ENCODE assay signal across 1 cellular context in the genomic region with DNA sequence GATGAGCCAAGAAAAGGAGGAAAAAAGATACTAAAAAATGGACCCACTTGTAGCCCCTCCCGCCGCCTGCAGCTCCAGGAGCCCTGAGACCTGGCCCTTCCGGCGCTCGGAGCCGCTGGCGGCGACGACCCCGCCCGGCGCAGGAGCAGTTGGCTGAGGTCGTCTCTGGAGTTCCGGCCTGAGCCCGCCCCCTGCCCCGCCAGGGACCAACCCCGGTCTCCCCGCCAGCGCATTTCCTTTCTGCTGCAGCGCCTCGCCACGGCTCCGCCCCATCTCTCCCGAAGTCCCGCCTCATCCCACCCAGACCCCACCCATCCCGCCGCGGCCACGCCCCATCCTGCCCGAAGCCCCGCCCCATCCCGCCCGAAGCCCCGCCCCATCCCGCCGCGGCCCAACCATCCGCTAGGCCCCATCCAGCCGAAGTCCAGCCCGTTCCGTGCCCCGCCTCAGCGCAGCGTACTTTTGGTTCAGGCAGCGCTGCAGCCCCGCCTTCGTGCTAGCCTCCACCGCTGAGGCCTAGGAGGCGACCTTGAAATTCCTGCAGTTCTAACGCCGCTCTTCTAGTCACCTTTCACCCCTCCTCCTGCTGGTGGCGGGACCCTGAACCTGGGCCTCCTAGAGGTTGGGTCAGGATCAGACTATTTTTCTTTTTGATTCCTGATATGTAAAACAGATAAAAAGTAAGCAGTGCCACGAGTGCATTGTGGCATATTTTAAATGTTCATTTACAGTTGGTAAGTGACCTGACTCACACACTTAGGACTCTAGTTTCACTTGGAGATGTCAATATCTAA.
TF ChIP-seq lines count a peak whose summit lies in the region.

A gene with protein sequence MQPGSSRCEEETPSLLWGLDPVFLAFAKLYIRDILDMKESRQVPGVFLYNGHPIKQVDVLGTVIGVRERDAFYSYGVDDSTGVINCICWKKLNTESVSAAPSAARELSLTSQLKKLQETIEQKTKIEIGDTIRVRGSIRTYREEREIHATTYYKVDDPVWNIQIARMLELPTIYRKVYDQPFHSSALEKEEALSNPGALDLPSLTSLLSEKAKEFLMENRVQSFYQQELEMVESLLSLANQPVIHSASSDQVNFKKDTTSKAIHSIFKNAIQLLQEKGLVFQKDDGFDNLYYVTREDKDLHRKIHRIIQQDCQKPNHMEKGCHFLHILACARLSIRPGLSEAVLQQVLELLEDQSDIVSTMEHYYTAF (minus strand): TSS at position 132 of the 794 bp plus-strand sequence. CDS start 590 bp downstream, outside the sequence.

TF ChIP-seq in HepG2, 621 proteins besides CTCF, POLR2A, EP300 and RAD21 (continued from another document and continues in another):
- TF ChIP-seq, protein P1, sequence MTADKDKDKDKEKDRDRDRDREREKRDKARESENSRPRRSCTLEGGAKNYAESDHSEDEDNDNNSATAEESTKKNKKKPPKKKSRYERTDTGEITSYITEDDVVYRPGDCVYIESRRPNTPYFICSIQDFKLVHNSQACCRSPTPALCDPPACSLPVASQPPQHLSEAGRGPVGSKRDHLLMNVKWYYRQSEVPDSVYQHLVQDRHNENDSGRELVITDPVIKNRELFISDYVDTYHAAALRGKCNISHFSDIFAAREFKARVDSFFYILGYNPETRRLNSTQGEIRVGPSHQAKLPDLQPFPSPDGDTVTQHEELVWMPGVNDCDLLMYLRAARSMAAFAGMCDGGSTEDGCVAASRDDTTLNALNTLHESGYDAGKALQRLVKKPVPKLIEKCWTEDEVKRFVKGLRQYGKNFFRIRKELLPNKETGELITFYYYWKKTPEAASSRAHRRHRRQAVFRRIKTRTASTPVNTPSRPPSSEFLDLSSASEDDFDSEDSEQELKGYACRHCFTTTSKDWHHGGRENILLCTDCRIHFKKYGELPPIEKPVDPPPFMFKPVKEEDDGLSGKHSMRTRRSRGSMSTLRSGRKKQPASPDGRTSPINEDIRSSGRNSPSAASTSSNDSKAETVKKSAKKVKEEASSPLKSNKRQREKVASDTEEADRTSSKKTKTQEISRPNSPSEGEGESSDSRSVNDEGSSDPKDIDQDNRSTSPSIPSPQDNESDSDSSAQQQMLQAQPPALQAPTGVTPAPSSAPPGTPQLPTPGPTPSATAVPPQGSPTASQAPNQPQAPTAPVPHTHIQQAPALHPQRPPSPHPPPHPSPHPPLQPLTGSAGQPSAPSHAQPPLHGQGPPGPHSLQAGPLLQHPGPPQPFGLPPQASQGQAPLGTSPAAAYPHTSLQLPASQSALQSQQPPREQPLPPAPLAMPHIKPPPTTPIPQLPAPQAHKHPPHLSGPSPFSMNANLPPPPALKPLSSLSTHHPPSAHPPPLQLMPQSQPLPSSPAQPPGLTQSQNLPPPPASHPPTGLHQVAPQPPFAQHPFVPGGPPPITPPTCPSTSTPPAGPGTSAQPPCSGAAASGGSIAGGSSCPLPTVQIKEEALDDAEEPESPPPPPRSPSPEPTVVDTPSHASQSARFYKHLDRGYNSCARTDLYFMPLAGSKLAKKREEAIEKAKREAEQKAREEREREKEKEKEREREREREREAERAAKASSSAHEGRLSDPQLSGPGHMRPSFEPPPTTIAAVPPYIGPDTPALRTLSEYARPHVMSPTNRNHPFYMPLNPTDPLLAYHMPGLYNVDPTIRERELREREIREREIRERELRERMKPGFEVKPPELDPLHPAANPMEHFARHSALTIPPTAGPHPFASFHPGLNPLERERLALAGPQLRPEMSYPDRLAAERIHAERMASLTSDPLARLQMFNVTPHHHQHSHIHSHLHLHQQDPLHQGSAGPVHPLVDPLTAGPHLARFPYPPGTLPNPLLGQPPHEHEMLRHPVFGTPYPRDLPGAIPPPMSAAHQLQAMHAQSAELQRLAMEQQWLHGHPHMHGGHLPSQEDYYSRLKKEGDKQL (CRISPR knock-in tag; IDR thresholded peaks at IDR 0.05; ENCODE audit: low read depth), result peak; percentile 46; the same call in 1 of the 2 replicates
- TF ChIP-seq, protein P2, sequence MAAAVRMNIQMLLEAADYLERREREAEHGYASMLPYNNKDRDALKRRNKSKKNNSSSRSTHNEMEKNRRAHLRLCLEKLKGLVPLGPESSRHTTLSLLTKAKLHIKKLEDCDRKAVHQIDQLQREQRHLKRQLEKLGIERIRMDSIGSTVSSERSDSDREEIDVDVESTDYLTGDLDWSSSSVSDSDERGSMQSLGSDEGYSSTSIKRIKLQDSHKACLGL (CRISPR knock-in tag; IDR thresholded peaks at IDR 0.05), result no peak
- TF ChIP-seq ZNF530 (CRISPR knock-in tag; IDR thresholded peaks at IDR 0.05; ENCODE audit: low read depth) (no peak), ZNF17 (CRISPR knock-in tag; IDR thresholded peaks at IDR 0.05) (no peak), ZNF883 (CRISPR knock-in tag; IDR thresholded peaks at IDR 0.05; ENCODE audit: not compliant biosample characterization) (no peak), ZNF34 (CRISPR knock-in tag; IDR thresholded peaks at IDR 0.05; ENCODE audit: borderline replicate concordance) (no peak), TBL1XR1 (IDR thresholded peaks at IDR 0.05; ENCODE audit: borderline replicate concordance, low read length, partially characterized antibody) (no peak), SMAD3 (CRISPR knock-in tag; IDR thresholded peaks at IDR 0.05) (peak; percentile 28; the same call in 1 of the 2 replicates), MAFG (CRISPR knock-in tag; IDR thresholded peaks at IDR 0.05) (no peak), ZSCAN25 (CRISPR knock-in tag; IDR thresholded peaks at IDR 0.05) (no peak), ZKSCAN8 (CRISPR knock-in tag; IDR thresholded peaks at IDR 0.05; ENCODE audit: borderline replicate concordance) (0 out of 2 replicates have a peak, but pooled peaks have one; percentile 63), CBX2 (IDR thresholded peaks at IDR 0.05; ENCODE audit: low read depth, low read length) (no peak), CBX2 (CRISPR knock-in tag; IDR thresholded peaks at IDR 0.05; ENCODE audit: low read depth) (no peak), GABPA (IDR thresholded peaks at IDR 0.05; ENCODE audit: low read depth, low read length) (peak; percentile 65), GABPA (CRISPR knock-in tag; IDR thresholded peaks at IDR 0.05; ENCODE audit: low read depth) (peak; percentile 72), RFXANK (CRISPR knock-in tag; IDR thresholded peaks at IDR 0.05) (no peak), CHD4 (IDR thresholded peaks at IDR 0.05; ENCODE audit: borderline replicate concordance, low read length) (peak; percentile 91; the same call in 1 of the 2 replicates), ZNF496 (CRISPR knock-in tag; IDR thresholded peaks at IDR 0.05; ENCODE audit: insufficient replicate concordance) (no peak), ZNF629 (CRISPR knock-in tag; conservative IDR thresholded peaks at IDR 0.05) (peak; percentile 14; the same call in 1 of the 2 replicates), ZNF547 (CRISPR knock-in tag; IDR thresholded peaks at IDR 0.05) (peak; percentile 51; the same call in 1 of the 2 replicates), NFE2L1 (CRISPR knock-in tag; IDR thresholded peaks at IDR 0.05; ENCODE audit: borderline replicate concordance) (no peak)
- TF ChIP-seq, protein P3, sequence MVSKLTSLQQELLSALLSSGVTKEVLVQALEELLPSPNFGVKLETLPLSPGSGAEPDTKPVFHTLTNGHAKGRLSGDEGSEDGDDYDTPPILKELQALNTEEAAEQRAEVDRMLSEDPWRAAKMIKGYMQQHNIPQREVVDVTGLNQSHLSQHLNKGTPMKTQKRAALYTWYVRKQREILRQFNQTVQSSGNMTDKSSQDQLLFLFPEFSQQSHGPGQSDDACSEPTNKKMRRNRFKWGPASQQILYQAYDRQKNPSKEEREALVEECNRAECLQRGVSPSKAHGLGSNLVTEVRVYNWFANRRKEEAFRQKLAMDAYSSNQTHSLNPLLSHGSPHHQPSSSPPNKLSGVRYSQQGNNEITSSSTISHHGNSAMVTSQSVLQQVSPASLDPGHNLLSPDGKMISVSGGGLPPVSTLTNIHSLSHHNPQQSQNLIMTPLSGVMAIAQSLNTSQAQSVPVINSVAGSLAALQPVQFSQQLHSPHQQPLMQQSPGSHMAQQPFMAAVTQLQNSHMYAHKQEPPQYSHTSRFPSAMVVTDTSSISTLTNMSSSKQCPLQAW (CRISPR knock-in tag; IDR thresholded peaks at IDR 0.05), result peak; percentile 24; the same call in 1 of the 2 replicates
- TF ChIP-seq, protein P4, sequence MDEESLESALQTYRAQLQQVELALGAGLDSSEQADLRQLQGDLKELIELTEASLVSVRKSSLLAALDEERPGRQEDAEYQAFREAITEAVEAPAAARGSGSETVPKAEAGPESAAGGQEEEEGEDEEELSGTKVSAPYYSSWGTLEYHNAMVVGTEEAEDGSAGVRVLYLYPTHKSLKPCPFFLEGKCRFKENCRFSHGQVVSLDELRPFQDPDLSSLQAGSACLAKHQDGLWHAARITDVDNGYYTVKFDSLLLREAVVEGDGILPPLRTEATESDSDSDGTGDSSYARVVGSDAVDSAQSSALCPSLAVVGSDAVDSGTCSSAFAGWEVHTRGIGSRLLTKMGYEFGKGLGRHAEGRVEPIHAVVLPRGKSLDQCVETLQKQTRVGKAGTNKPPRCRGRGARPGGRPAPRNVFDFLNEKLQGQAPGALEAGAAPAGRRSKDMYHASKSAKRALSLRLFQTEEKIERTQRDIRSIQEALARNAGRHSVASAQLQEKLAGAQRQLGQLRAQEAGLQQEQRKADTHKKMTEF (CRISPR knock-in tag; IDR thresholded peaks at IDR 0.05), result peak; percentile 74
- TF ChIP-seq, protein P5, sequence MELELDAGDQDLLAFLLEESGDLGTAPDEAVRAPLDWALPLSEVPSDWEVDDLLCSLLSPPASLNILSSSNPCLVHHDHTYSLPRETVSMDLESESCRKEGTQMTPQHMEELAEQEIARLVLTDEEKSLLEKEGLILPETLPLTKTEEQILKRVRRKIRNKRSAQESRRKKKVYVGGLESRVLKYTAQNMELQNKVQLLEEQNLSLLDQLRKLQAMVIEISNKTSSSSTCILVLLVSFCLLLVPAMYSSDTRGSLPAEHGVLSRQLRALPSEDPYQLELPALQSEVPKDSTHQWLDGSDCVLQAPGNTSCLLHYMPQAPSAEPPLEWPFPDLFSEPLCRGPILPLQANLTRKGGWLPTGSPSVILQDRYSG (CRISPR knock-in tag; IDR thresholded peaks at IDR 0.05), result peak; percentile 69; the same call in 1 of the 2 replicates
- TF ChIP-seq, protein P6, sequence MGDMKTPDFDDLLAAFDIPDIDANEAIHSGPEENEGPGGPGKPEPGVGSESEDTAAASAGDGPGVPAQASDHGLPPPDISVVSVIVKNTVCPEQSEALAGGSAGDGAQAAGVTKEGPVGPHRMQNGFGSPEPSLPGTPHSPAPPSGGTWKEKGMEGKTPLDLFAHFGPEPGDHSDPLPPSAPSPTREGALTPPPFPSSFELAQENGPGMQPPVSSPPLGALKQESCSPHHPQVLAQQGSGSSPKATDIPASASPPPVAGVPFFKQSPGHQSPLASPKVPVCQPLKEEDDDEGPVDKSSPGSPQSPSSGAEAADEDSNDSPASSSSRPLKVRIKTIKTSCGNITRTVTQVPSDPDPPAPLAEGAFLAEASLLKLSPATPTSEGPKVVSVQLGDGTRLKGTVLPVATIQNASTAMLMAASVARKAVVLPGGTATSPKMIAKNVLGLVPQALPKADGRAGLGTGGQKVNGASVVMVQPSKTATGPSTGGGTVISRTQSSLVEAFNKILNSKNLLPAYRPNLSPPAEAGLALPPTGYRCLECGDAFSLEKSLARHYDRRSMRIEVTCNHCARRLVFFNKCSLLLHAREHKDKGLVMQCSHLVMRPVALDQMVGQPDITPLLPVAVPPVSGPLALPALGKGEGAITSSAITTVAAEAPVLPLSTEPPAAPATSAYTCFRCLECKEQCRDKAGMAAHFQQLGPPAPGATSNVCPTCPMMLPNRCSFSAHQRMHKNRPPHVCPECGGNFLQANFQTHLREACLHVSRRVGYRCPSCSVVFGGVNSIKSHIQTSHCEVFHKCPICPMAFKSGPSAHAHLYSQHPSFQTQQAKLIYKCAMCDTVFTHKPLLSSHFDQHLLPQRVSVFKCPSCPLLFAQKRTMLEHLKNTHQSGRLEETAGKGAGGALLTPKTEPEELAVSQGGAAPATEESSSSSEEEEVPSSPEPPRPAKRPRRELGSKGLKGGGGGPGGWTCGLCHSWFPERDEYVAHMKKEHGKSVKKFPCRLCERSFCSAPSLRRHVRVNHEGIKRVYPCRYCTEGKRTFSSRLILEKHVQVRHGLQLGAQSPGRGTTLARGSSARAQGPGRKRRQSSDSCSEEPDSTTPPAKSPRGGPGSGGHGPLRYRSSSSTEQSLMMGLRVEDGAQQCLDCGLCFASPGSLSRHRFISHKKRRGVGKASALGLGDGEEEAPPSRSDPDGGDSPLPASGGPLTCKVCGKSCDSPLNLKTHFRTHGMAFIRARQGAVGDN (CRISPR knock-in tag; IDR thresholded peaks at IDR 0.05), result peak; percentile 86
- TF ChIP-seq, protein P7, sequence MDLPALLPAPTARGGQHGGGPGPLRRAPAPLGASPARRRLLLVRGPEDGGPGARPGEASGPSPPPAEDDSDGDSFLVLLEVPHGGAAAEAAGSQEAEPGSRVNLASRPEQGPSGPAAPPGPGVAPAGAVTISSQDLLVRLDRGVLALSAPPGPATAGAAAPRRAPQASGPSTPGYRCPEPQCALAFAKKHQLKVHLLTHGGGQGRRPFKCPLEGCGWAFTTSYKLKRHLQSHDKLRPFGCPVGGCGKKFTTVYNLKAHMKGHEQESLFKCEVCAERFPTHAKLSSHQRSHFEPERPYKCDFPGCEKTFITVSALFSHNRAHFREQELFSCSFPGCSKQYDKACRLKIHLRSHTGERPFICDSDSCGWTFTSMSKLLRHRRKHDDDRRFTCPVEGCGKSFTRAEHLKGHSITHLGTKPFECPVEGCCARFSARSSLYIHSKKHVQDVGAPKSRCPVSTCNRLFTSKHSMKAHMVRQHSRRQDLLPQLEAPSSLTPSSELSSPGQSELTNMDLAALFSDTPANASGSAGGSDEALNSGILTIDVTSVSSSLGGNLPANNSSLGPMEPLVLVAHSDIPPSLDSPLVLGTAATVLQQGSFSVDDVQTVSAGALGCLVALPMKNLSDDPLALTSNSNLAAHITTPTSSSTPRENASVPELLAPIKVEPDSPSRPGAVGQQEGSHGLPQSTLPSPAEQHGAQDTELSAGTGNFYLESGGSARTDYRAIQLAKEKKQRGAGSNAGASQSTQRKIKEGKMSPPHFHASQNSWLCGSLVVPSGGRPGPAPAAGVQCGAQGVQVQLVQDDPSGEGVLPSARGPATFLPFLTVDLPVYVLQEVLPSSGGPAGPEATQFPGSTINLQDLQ (CRISPR knock-in tag; IDR thresholded peaks at IDR 0.05), result no peak
- TF ChIP-seq, protein P8, sequence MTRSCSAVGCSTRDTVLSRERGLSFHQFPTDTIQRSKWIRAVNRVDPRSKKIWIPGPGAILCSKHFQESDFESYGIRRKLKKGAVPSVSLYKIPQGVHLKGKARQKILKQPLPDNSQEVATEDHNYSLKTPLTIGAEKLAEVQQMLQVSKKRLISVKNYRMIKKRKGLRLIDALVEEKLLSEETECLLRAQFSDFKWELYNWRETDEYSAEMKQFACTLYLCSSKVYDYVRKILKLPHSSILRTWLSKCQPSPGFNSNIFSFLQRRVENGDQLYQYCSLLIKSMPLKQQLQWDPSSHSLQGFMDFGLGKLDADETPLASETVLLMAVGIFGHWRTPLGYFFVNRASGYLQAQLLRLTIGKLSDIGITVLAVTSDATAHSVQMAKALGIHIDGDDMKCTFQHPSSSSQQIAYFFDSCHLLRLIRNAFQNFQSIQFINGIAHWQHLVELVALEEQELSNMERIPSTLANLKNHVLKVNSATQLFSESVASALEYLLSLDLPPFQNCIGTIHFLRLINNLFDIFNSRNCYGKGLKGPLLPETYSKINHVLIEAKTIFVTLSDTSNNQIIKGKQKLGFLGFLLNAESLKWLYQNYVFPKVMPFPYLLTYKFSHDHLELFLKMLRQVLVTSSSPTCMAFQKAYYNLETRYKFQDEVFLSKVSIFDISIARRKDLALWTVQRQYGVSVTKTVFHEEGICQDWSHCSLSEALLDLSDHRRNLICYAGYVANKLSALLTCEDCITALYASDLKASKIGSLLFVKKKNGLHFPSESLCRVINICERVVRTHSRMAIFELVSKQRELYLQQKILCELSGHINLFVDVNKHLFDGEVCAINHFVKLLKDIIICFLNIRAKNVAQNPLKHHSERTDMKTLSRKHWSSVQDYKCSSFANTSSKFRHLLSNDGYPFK (CRISPR knock-in tag; IDR thresholded peaks at IDR 0.05; ENCODE audit: borderline replicate concordance), result 0 out of 2 replicates have a peak, but pooled peaks have one; percentile 58
- TF ChIP-seq, protein P9, sequence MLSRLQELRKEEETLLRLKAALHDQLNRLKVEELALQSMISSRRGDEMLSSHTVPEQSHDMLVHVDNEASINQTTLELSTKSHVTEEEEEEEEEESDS (CRISPR knock-in tag; IDR thresholded peaks at IDR 0.05; ENCODE audit: borderline replicate concordance), result no peak
